Comparison of ENCODE assay signal across 17 cellular contexts in genomic region chr20:49559411-49560081, GRCh38. TPM values are rescaled to one million over a fixed set of nuclear protein-coding genes. Genes with fewer than 3 reads are reported as not detected.
A peak's percentile ranks its signal among the peaks of the same experiment; 100 is the strongest.
DNase-seq lines count a peak whose midpoint lies in the region; ATAC-seq and TF ChIP-seq lines count a peak whose summit lies in the region.
"Had no signal": no experiment of that assay in that cellular context is flagged by ENCODE, and none has a peak within 500 bp of the region (broad histone marks: within the 10 kb centered on the region; RNA-seq: fewer than 3 reads in every experiment).

No MANE protein-coding gene starts in this region.

- H3K9me3 Mint-ChIP-seq in stimulated activated naive CD8-positive, alpha-beta T cell treated with anti-CD3 and anti-CD28 coated beads, Interleukin-15, amount 100 ng/mL, for 72 hours: no peaks in the 10 kb centered on the region

- no peak overlapping the region for H3K4me3 ChIP-seq in fibroblast of mammary gland (ENCODE audit: control insufficient read depth, low read depth, low read length)
- H3K4me3 ChIP-seq: A549, SK-N-MC had no signal

- peaks cover 75% of the 10 kb centered on the region for H3K27me3 Mint-ChIP-seq in stimulated activated naive CD8-positive, alpha-beta T cell treated with anti-CD3 and anti-CD28 coated beads, Interleukin-15, amount 100 ng/mL, for 72 hours

- peak; percentile 2 for DNase-seq in stimulated activated naive CD8-positive, alpha-beta T cell treated with anti-CD3 and anti-CD28 coated beads, Interleukin-15, Interleukin-2, amounts not matched to agents 100 U/mL and 50 U/mL, for 24 hours
- DNase-seq in stimulated activated naive CD8-positive, alpha-beta T cell treated with anti-CD3 and anti-CD28 coated beads, Interleukin-15, amount 100 ng/mL, for 72 hours: no peak
- DNase-seq in fibroblast of mammary gland (ENCODE audit: low read depth) (peak; percentile 98), mesenteric fat pad (ENCODE audit: low spot score) (peak; percentile 51), NCI-H2107 treated with DMSO at 0.1 percent for 48 hours (lab: John Stamatoyannopoulos, UW; ENCODE audit: unreplicated experiment) (no peak), NAMALWA (ENCODE audit: low spot score) (no peak)
- DNase-seq in activated effector memory CD4-positive, alpha-beta T cell treated with Interleukin-2 at 50 U/mL for 16 hours: no peak
- DNase-seq in activated CD4-positive, alpha-beta T cell treated with anti-CD3 and anti-CD28 coated beads, Interleukin-2, amount 50 U/mL, for 1 hour: no peak
- DNase-seq: activated naive CD8-positive, alpha-beta T cell treated with anti-CD3 and anti-CD28 coated beads, Interleukin-2, amount 10 ng/mL, durations not matched to agents 7 days and 5 days; cortex of kidney; DMS 273 treated with DMSO at 0.1 percent for 48 hours; foreskin melanocyte; kidney; WERI-Rb-1 had no signal

- no peaks in the 10 kb centered on the region for H3K4me1 Mint-ChIP-seq in stimulated activated naive CD8-positive, alpha-beta T cell treated with anti-CD3 and anti-CD28 coated beads, Interleukin-15, amount 100 ng/mL, for 72 hours

- no peak overlapping the region for H3K27ac Mint-ChIP-seq in stimulated activated naive CD8-positive, alpha-beta T cell treated with anti-CD3 and anti-CD28 coated beads, Interleukin-15, amount 100 ng/mL, for 72 hours
- H3K27ac Mint-ChIP-seq: naive thymus-derived CD4-positive, alpha-beta T cell had no signal

- no peak overlapping the region for H3K4me3 Mint-ChIP-seq in stimulated activated naive CD8-positive, alpha-beta T cell treated with anti-CD3 and anti-CD28 coated beads, Interleukin-15, amount 100 ng/mL, for 72 hours
- H3K4me3 Mint-ChIP-seq: activated naive CD8-positive, alpha-beta T cell treated with anti-CD3 and anti-CD28 coated beads, Interleukin-2, amount 10 ng/mL, durations not matched to agents 7 days and 5 days; naive thymus-derived CD4-positive, alpha-beta T cell had no signal

- TF ChIP-seq CTCF in fibroblast of mammary gland (conservative IDR thresholded peaks at IDR 0.05; ENCODE audit: control insufficient read depth, insufficient read depth, low read depth, low read length): no peak

- ATAC-seq in stimulated activated naive CD8-positive, alpha-beta T cell treated with anti-CD3 and anti-CD28 coated beads, Interleukin-15, Interleukin-2, amounts not matched to agents 100 U/mL and 50 U/mL, for 24 hours: no peak
- ATAC-seq in stimulated activated naive CD8-positive, alpha-beta T cell treated with anti-CD3 and anti-CD28 coated beads, Interleukin-15, amount 100 ng/mL, for 72 hours: no peak
- ATAC-seq: A549; naive thymus-derived CD4-positive, alpha-beta T cell had no signal

RNA-seq across cellular contexts. Expression of gene PTGIS, which starts 8.4 kb away (rescaled TPM):
- total RNA-seq in mesenteric fat pad: 124 TPM

Comparison
In these comparisons a context has a peak if more than half of its experiments do, and no peak if none do; other contexts are left out.
1. DNase-seq: peak in stimulated activated naive CD8-positive, alpha-beta T cell treated with anti-CD3 and anti-CD28 coated beads, Interleukin-15, Interleukin-2, amounts not matched to agents 100 U/mL and 50 U/mL, for 24 hours (single experiment), fibroblast of mammary gland (single experiment) and mesenteric fat pad (single experiment); none in stimulated activated naive CD8-positive, alpha-beta T cell treated with anti-CD3 and anti-CD28 coated beads, Interleukin-15, amount 100 ng/mL, for 72 hours (0 of 2), NCI-H2107 treated with DMSO at 0.1 percent for 48 hours (single experiment), activated effector memory CD4-positive, alpha-beta T cell treated with Interleukin-2 at 50 U/mL for 16 hours (single experiment), activated CD4-positive, alpha-beta T cell treated with anti-CD3 and anti-CD28 coated beads, Interleukin-2, amount 50 U/mL, for 1 hour (single experiment) and NAMALWA (single experiment).